27 cellular contexts compared by ENCODE assay signal in the genomic region with DNA sequence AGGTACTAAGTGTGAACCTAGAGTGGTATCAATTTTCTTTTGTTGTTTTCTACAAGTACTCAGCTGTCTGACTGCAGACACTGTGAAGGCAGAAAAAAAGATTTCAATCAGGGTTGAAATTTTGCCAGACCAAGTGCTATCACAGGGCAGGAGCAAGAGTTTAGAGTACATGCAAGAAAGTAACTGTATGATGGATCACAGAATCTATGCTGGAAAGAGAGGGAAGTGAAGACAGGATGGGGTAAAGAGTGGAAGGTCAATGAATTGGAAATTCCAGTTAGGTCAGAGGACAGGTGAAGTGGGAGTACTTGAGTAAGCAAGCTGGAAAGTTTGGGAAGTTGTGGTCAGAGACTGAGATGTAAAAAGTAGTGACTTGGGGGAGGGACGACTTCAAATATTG. TPM values are rescaled to one million over a fixed set of nuclear protein-coding genes. Genes with fewer than 3 reads are reported as not detected.
DNase-seq lines count a peak whose midpoint lies in the region; ATAC-seq, FAIRE-seq and TF ChIP-seq lines count a peak whose summit lies in the region.
"Had no signal": no experiment of that assay in that cellular context is flagged by ENCODE, and none has a peak within 500 bp of the region (broad histone marks: within the 10 kb centered on the region; RNA-seq: fewer than 3 reads in every experiment).

No MANE protein-coding gene starts in this region.

- TF ChIP-seq CTCF in Calu3 (IDR thresholded peaks at IDR 0.05; ENCODE audit: unreplicated experiment) = no peak
- TF ChIP-seq CTCF in psoas muscle (IDR thresholded peaks at IDR 0.05) = no peak
- TF ChIP-seq CTCF in D721Med (IDR thresholded peaks at IDR 0.05; ENCODE audit: insufficient read depth, missing control alignments) = no peak

- H3K27ac ChIP-seq in psoas muscle = peak overlapping the region; percentile 50
- H3K27ac ChIP-seq: adrenal gland, brain microvascular endothelial cell, C4-2B, colonic mucosa, parathyroid adenoma, sigmoid colon, uterus, WERI-Rb-1 had no signal

- no peak overlapping the region for H3K4me3 ChIP-seq in psoas muscle
- H3K4me3 ChIP-seq: adrenal gland, colonic mucosa, MG63, sigmoid colon, uterus had no signal

- ATAC-seq in activated T-cell treated with anti-CD3 and anti-CD28 coated beads, Interleukin-2, amount 50 U/mL, for 72 hours (replicated peaks in 1 of 2) = no peak
- ATAC-seq in activated naive CD8-positive, alpha-beta T cell treated with anti-CD3 and anti-CD28 coated beads, Interleukin-2, amount 50 U/mL, for 24 hours = no peak
- ATAC-seq in psoas muscle (no peak), HG03175 (IDR thresholded peaks at IDR 0.05; ENCODE audit: unreplicated experiment) (no peak)
- ATAC-seq: naive thymus-derived CD4-positive, alpha-beta T cell had no signal

- DNase-seq in activated T-cell treated with anti-CD3 and anti-CD28 coated beads, Interleukin-2, amount 50 U/mL, for 72 hours = no peak
- DNase-seq in activated T-cell treated with anti-CD3 and anti-CD28 coated beads for 4 hours (no peak), Calu3 (no peak), psoas muscle (no peak), D721Med (ENCODE audit: insufficient read length, low spot score) (no peak), HuH-7 (ENCODE audit: low spot score) (no peak)
- no peak for DNase-seq in activated naive CD8-positive, alpha-beta T cell treated with anti-CD3 and anti-CD28 coated beads, Interleukin-2, amount 50 U/mL, for 24 hours
- DNase-seq: adrenal gland; brain microvascular endothelial cell; colonic mucosa; GDM1; HCEC 1CT; kidney glomerular epithelial cell; mesenchymal stem cell; MG63; naive thymus-derived CD4-positive, alpha-beta T cell; NCI-H1417; NCI-H2107; NCI-H524; sigmoid colon; uterus; WERI-Rb-1 had no signal

- H3K4me3 Mint-ChIP-seq in activated T-cell treated with anti-CD3 and anti-CD28 coated beads, Interleukin-2, amount 50 U/mL, for 72 hours = no peak overlapping the region
- H3K4me3 Mint-ChIP-seq in Calu3 (ENCODE audit: low read depth, unreplicated experiment) = no peak overlapping the region
- H3K4me3 Mint-ChIP-seq in activated naive CD8-positive, alpha-beta T cell treated with anti-CD3 and anti-CD28 coated beads, Interleukin-2, amount 50 U/mL, for 24 hours = no peak overlapping the region
- H3K4me3 Mint-ChIP-seq: naive thymus-derived CD4-positive, alpha-beta T cell had no signal

- H3K9me3 ChIP-seq in psoas muscle = no peaks in the 10 kb centered on the region
- H3K9me3 ChIP-seq: adrenal gland, colonic mucosa, MG63, sigmoid colon, uterus had no signal

- no peak for FAIRE-seq in D721Med (lab: Jason Lieb, UNC)
- FAIRE-seq: endometrium had no signal

- H3K27ac Mint-ChIP-seq in activated T-cell treated with anti-CD3 and anti-CD28 coated beads, Interleukin-2, amount 50 U/mL, for 72 hours = peak overlapping the region; percentile 16
- peak overlapping the region; percentile 42 for H3K27ac Mint-ChIP-seq in Calu3 (ENCODE audit: unreplicated experiment)
- H3K27ac Mint-ChIP-seq in activated naive CD8-positive, alpha-beta T cell treated with anti-CD3 and anti-CD28 coated beads, Interleukin-2, amount 50 U/mL, for 24 hours = peak overlapping the region; percentile 34

- H3K36me3 Mint-ChIP-seq in activated T-cell treated with anti-CD3 and anti-CD28 coated beads, Interleukin-2, amount 50 U/mL, for 72 hours (ENCODE audit: insufficient read depth in 2 of 2) = peaks cover 16 to 40% of the 10 kb centered on the region in 2 donors
- peaks cover 16% of the 10 kb centered on the region for H3K36me3 Mint-ChIP-seq in Calu3 (ENCODE audit: insufficient read depth, unreplicated experiment)
- peaks cover 54% of the 10 kb centered on the region for H3K36me3 Mint-ChIP-seq in activated naive CD8-positive, alpha-beta T cell treated with anti-CD3 and anti-CD28 coated beads, Interleukin-2, amount 50 U/mL, for 24 hours (ENCODE audit: low read depth)

- no peaks in the 10 kb centered on the region for H3K27me3 ChIP-seq in psoas muscle (ENCODE audit: insufficient read depth in 3 of 3, low read length in 2 of 3)
- H3K27me3 ChIP-seq: adrenal gland, brain microvascular endothelial cell, colonic mucosa, MG63, sigmoid colon, uterus had no signal

- H3K9me3 Mint-ChIP-seq in activated T-cell treated with anti-CD3 and anti-CD28 coated beads, Interleukin-2, amount 50 U/mL, for 72 hours = no peaks in the 10 kb centered on the region
- no peaks in the 10 kb centered on the region for H3K9me3 Mint-ChIP-seq in Calu3 (ENCODE audit: low read depth, unreplicated experiment)
- no peaks in the 10 kb centered on the region for H3K9me3 Mint-ChIP-seq in activated naive CD8-positive, alpha-beta T cell treated with anti-CD3 and anti-CD28 coated beads, Interleukin-2, amount 50 U/mL, for 24 hours
- H3K9me3 Mint-ChIP-seq: naive thymus-derived CD4-positive, alpha-beta T cell had no signal

- no TSS peak for BruUV-seq in Calu3 (replicated peaks; lab: Mats Ljungman, UMichigan)

- peaks cover 16% of the 10 kb centered on the region for H3K4me1 ChIP-seq in psoas muscle
- H3K4me1 ChIP-seq: parathyroid adenoma, uterus had no signal

- peaks cover 9 to 80% of the 10 kb centered on the region in 2 donors for H3K36me3 ChIP-seq in psoas muscle (ENCODE audit: insufficient read depth in 1 of 2, low read depth in 1 of 2)
- H3K36me3 ChIP-seq: uterus had no signal

- CTCF ChIA-PET in Calu3 (lab: Charles Lee) = no interaction called here

- peaks cover 45% of the 10 kb centered on the region for H3K4me1 Mint-ChIP-seq in activated T-cell treated with anti-CD3 and anti-CD28 coated beads, Interleukin-2, amount 50 U/mL, for 72 hours (ENCODE audit: low read depth)
- H3K4me1 Mint-ChIP-seq in Calu3 (ENCODE audit: low read depth, unreplicated experiment) = no peaks in the 10 kb centered on the region
- H3K4me1 Mint-ChIP-seq in activated naive CD8-positive, alpha-beta T cell treated with anti-CD3 and anti-CD28 coated beads, Interleukin-2, amount 50 U/mL, for 24 hours = peaks cover 32% of the 10 kb centered on the region

- intact Hi-C loops in Calu3 (cut with micrococcal nuclease; ENCODE audit: unreplicated experiment) (no loop called here), psoas muscle (cut with DNase I) (no loop called here)

- no peaks in the 10 kb centered on the region for H3K27me3 Mint-ChIP-seq in activated T-cell treated with anti-CD3 and anti-CD28 coated beads, Interleukin-2, amount 50 U/mL, for 72 hours (ENCODE audit: low read depth)
- H3K27me3 Mint-ChIP-seq in Calu3 (ENCODE audit: unreplicated experiment) = no peaks in the 10 kb centered on the region
- H3K27me3 Mint-ChIP-seq in activated naive CD8-positive, alpha-beta T cell treated with anti-CD3 and anti-CD28 coated beads, Interleukin-2, amount 50 U/mL, for 24 hours = no peaks in the 10 kb centered on the region
- H3K27me3 Mint-ChIP-seq: naive thymus-derived CD4-positive, alpha-beta T cell had no signal

- 93 to 97% (median 94%) methylated on average over 1 of the region's 1 CpG for WGBS in psoas muscle, 3 donors

RNA-seq across cellular contexts. Expression of gene SPG11, which starts 7.2 kb away (rescaled TPM):
- 100 to 1,000 TPM; 127 to 134 TPM for total RNA-seq in activated T-cell treated with anti-CD3 and anti-CD28 coated beads, Interleukin-2, amount 50 U/mL, for 72 hours
- total RNA-seq in Calu3 (2022) (36.2 and 36.6 TPM in 2 replicates), psoas muscle (10 to 100 TPM; 26.3 to 38.1 (median 36.0) TPM)
- polyA plus RNA-seq in psoas muscle = 10 to 100 TPM; 10.3 to 17.0 (median 12.8) TPM

RNA-seq across cellular contexts. Expression of gene PATL2, which starts 54.9 kb away (rescaled TPM):
- 10 to 100 TPM; 50.8 to 52.9 TPM for total RNA-seq in activated T-cell treated with anti-CD3 and anti-CD28 coated beads, Interleukin-2, amount 50 U/mL, for 72 hours
- total RNA-seq in Calu3 (2022) = 1.7 and 3.8 TPM in 2 replicates
- under 1 TPM in 2 of 4 donors, not detected in 2; 0.74 to 0.88 TPM for total RNA-seq in psoas muscle
- under 1 TPM; 0.03 to 0.23 (median 0.16) TPM for polyA plus RNA-seq in psoas muscle
- total RNA-seq: temporal lobe had no signal

RNA-seq across cellular contexts. Expression of gene B2M, which starts 55.1 kb away (rescaled TPM):
- total RNA-seq in activated T-cell treated with anti-CD3 and anti-CD28 coated beads, Interleukin-2, amount 50 U/mL, for 72 hours = 1,000 to 10,000 TPM; 5,611 to 6,275 TPM
- total RNA-seq in Calu3 (2022) = 1,002 and 1,731 TPM in 2 replicates
- 100 to 1,000 TPM; 400 to 577 (median 512) TPM for total RNA-seq in psoas muscle
- 100 to 1,000 TPM; 687 to 891 (median 729) TPM for polyA plus RNA-seq in psoas muscle

Comparison
In these comparisons a context has a peak if more than half of its experiments do, and no peak if none do; other contexts are left out.
1. RNA of gene PATL2, which starts 54.9 kb away (total RNA-seq): 50.8 to 52.9 TPM in activated T-cell treated with anti-CD3 and anti-CD28 coated beads, Interleukin-2, amount 50 U/mL, for 72 hours; 1.7 to 3.8 TPM in Calu3 and 0.74 to 0.88 TPM in psoas muscle; every median in the first group is over 10 times any median in the second.
2. Peak in every context shown above with its lines, with median percentiles within 50 percentile points of each other: H3K27ac Mint-ChIP-seq.